In the genomic region with DNA sequence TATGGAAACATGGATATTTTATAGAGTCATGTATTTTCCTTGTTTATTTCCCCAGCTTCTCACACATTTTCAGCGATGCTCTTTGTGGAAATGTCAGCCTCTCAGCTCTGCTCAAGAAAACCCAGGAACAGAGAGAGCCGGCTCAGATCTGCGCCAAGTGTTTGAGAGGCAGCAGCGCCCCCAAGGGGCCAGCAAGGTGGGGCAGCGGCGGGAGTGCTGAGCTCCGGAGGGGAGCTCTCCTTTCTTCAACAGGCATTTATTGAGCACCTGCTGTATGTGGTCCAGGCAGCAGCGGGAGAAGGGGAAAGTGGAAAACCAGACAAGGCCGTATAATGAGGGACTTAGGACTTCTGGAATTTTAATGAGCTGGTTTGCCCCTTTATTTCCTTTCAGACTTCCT, we compare ENCODE assay signal across 8 cellular contexts.
A peak's percentile ranks its signal among the peaks of the same experiment; 100 is the strongest.
DNase-seq lines count a peak whose midpoint lies in the region; ATAC-seq and TF ChIP-seq lines count a peak whose summit lies in the region.
"Had no signal": no experiment of that assay in that cellular context is flagged by ENCODE, and none has a peak within 500 bp of the region (broad histone marks: within the 10 kb centered on the region; RNA-seq: fewer than 3 reads in every experiment).

No MANE protein-coding gene starts in this region.

- no peaks in the 10 kb centered on the region for H3K27me3 ChIP-seq in Loucy (ENCODE audit: insufficient read depth, low read length, poor library complexity, severe bottlenecking)

- CTCF ChIA-PET in activated CD8-positive, alpha-beta T cell treated with anti-CD3 and anti-CD28 coated beads, Interleukin-2, amount 10 ng/mL, durations not matched to agents 7 days and 5 days (lab: Charles Lee), result interaction anchor here (0.7 to 2.5 kb wide), 35 partner anchors 9 to 1369 kb away, joined by 3 to 25 read pairs (median 5); no protein-coding TSS in a partner anchor

- no peaks in the 10 kb centered on the region for H3K27me3 Mint-ChIP-seq in activated CD8-positive, alpha-beta T cell treated with anti-CD3 and anti-CD28 coated beads, Interleukin-2, amount 10 ng/mL, durations not matched to agents 7 days and 5 days (ENCODE audit: low read depth)
- H3K27me3 Mint-ChIP-seq in immature natural killer cell (ENCODE audit: low read depth in 3 of 3), result peaks cover 8 to 16% (median 11%) of the 10 kb centered on the region in 3 donors

- H3K4me1 Mint-ChIP-seq in activated CD8-positive, alpha-beta T cell treated with anti-CD3 and anti-CD28 coated beads, Interleukin-2, amount 10 ng/mL, durations not matched to agents 7 days and 5 days (ENCODE audit: low read depth), result peaks cover 39% of the 10 kb centered on the region
- H3K4me1 Mint-ChIP-seq in immature natural killer cell, result peaks cover 9 to 16% of the 10 kb centered on the region in 2 donors
- peaks cover 20% of the 10 kb centered on the region for H3K4me1 Mint-ChIP-seq in stimulated activated effector memory CD8-positive, alpha-beta T cell treated with anti-CD3 and anti-CD28 coated beads, Interleukin-12 subunit alpha, Interleukin-12 subunit beta, amount 100 ng/mL, for 72 hours

- no peaks in the 10 kb centered on the region for H3K9me2 ChIP-seq in Loucy (replicated peaks; ENCODE audit: low read depth, low read length)

- DNase-seq in activated CD8-positive, alpha-beta T cell treated with anti-CD3 and anti-CD28 coated beads, Interleukin-2, amount 10 ng/mL, durations not matched to agents 7 days and 5 days, result peak; percentile 72
- peak; percentile 5 to 63 (median 33) for DNase-seq in immature natural killer cell
- peak; percentile 40 to 55 for DNase-seq in stimulated activated effector memory CD8-positive, alpha-beta T cell treated with anti-CD3 and anti-CD28 coated beads, Interleukin-12 subunit alpha, Interleukin-12 subunit beta, amount 100 ng/mL, for 72 hours (ENCODE audit: low spot score in 2 of 2)
- DNase-seq in epidermal melanocyte (ENCODE audit: insufficient read length, low spot score), result no peak
- no peak for DNase-seq in ureter (ENCODE audit: low spot score)

- no peak overlapping the region for H3K4me3 Mint-ChIP-seq in activated CD8-positive, alpha-beta T cell treated with anti-CD3 and anti-CD28 coated beads, Interleukin-2, amount 10 ng/mL, durations not matched to agents 7 days and 5 days
- peak overlapping the region in 2 of 5 donors; percentile 39 to 66 for H3K4me3 Mint-ChIP-seq in immature natural killer cell
- H3K4me3 Mint-ChIP-seq in stimulated activated effector memory CD8-positive, alpha-beta T cell treated with anti-CD3 and anti-CD28 coated beads, Interleukin-12 subunit alpha, Interleukin-12 subunit beta, amount 100 ng/mL, for 72 hours, result peak overlapping the region; percentile 16
- H3K4me3 Mint-ChIP-seq: activated naive CD8-positive, alpha-beta T cell had no signal

- TF ChIP-seq CTCF in Loucy (conservative IDR thresholded peaks at IDR 0.05; ENCODE audit: low read length), result peak; percentile 60

- H3K9me3 Mint-ChIP-seq in activated CD8-positive, alpha-beta T cell treated with anti-CD3 and anti-CD28 coated beads, Interleukin-2, amount 10 ng/mL, durations not matched to agents 7 days and 5 days (ENCODE audit: insufficient read depth), result no peaks in the 10 kb centered on the region
- H3K9me3 Mint-ChIP-seq in immature natural killer cell, result peaks cover 0 to 4% (median 0%) of the 10 kb centered on the region in 6 donors
- no peaks in the 10 kb centered on the region for H3K9me3 Mint-ChIP-seq in stimulated activated effector memory CD8-positive, alpha-beta T cell treated with anti-CD3 and anti-CD28 coated beads, Interleukin-12 subunit alpha, Interleukin-12 subunit beta, amount 100 ng/mL, for 72 hours

- no peaks in the 10 kb centered on the region for H3F3A ChIP-seq in Loucy (ENCODE audit: low read depth)

- no peak overlapping the region for H3K9ac ChIP-seq in Loucy (ENCODE audit: low read depth, low read length, poor library complexity, severe bottlenecking)

- peak; percentile 67 for ATAC-seq in activated CD8-positive, alpha-beta T cell treated with anti-CD3 and anti-CD28 coated beads, Interleukin-2, amount 10 ng/mL, durations not matched to agents 7 days and 5 days
- peak; percentile 73 for ATAC-seq in stimulated activated effector memory CD8-positive, alpha-beta T cell treated with anti-CD3 and anti-CD28 coated beads, Interleukin-12 subunit alpha, Interleukin-12 subunit beta, amount 100 ng/mL, for 72 hours
- no peak for ATAC-seq in HG03442 (IDR thresholded peaks at IDR 0.05; ENCODE audit: unreplicated experiment)

- H3K4me1 ChIP-seq in Loucy (ENCODE audit: insufficient read depth, low read length, poor library complexity, severe bottlenecking), result no peaks in the 10 kb centered on the region

- no peaks in the 10 kb centered on the region for H3K36me3 ChIP-seq in Loucy (ENCODE audit: insufficient read depth, low read length)

- peak overlapping the region; percentile 39 for H3K27ac Mint-ChIP-seq in activated CD8-positive, alpha-beta T cell treated with anti-CD3 and anti-CD28 coated beads, Interleukin-2, amount 10 ng/mL, durations not matched to agents 7 days and 5 days
- H3K27ac Mint-ChIP-seq in immature natural killer cell, result peak overlapping the region in 2 of 6 donors; percentile 62 to 88
- peak overlapping the region; percentile 53 for H3K27ac Mint-ChIP-seq in stimulated activated effector memory CD8-positive, alpha-beta T cell treated with anti-CD3 and anti-CD28 coated beads, Interleukin-12 subunit alpha, Interleukin-12 subunit beta, amount 100 ng/mL, for 72 hours
- H3K27ac Mint-ChIP-seq: activated naive CD8-positive, alpha-beta T cell had no signal

- H4K20me1 ChIP-seq in Loucy (ENCODE audit: insufficient read depth, low read length, poor library complexity, severe bottlenecking), result no peaks in the 10 kb centered on the region

- POLR2A ChIA-PET in activated CD8-positive, alpha-beta T cell treated with anti-CD3 and anti-CD28 coated beads, Interleukin-2, amount 10 ng/mL, durations not matched to agents 7 days and 5 days (lab: Charles Lee), result interaction anchor here (0.8 kb wide), 2 partner anchors 31 to 47 kb away, joined by 3 to 6 read pairs; no protein-coding TSS in a partner anchor

- no peak overlapping the region for H3K4me3 ChIP-seq in Loucy (ENCODE audit: low read length, poor library complexity, severe bottlenecking)

- H3K36me3 Mint-ChIP-seq in activated CD8-positive, alpha-beta T cell treated with anti-CD3 and anti-CD28 coated beads, Interleukin-2, amount 10 ng/mL, durations not matched to agents 7 days and 5 days (ENCODE audit: low read depth), result no peaks in the 10 kb centered on the region
- no peaks in the 10 kb centered on the region for H3K36me3 Mint-ChIP-seq in immature natural killer cell
- no peaks in the 10 kb centered on the region for H3K36me3 Mint-ChIP-seq in stimulated activated effector memory CD8-positive, alpha-beta T cell treated with anti-CD3 and anti-CD28 coated beads, Interleukin-12 subunit alpha, Interleukin-12 subunit beta, amount 100 ng/mL, for 72 hours
- H3K36me3 Mint-ChIP-seq: activated naive CD8-positive, alpha-beta T cell had no signal

- H3K4me2 ChIP-seq in Loucy (ENCODE audit: low read depth, low read length, poor library complexity, severe bottlenecking), result no peak overlapping the region

- H2AFZ ChIP-seq in Loucy (ENCODE audit: low read length), result no peak overlapping the region

- H3K9me3 ChIP-seq in Loucy (ENCODE audit: insufficient read depth, low read depth, low read length), result no peaks in the 10 kb centered on the region

- no peaks in the 10 kb centered on the region for H3K79me2 ChIP-seq in Loucy (ENCODE audit: insufficient read depth, low read length)

Comparison
In these comparisons a context has a peak if more than half of its experiments do, and no peak if none do; other contexts are left out.
1. DNase-seq: peak in activated CD8-positive, alpha-beta T cell treated with anti-CD3 and anti-CD28 coated beads, Interleukin-2, amount 10 ng/mL, durations not matched to agents 7 days and 5 days (single experiment), immature natural killer cell (3 of 3) and stimulated activated effector memory CD8-positive, alpha-beta T cell treated with anti-CD3 and anti-CD28 coated beads, Interleukin-12 subunit alpha, Interleukin-12 subunit beta, amount 100 ng/mL, for 72 hours (2 of 2); none in epidermal melanocyte (single experiment) and ureter (single experiment).